ENCODE assay signal across 1 cellular context in the genomic region with DNA sequence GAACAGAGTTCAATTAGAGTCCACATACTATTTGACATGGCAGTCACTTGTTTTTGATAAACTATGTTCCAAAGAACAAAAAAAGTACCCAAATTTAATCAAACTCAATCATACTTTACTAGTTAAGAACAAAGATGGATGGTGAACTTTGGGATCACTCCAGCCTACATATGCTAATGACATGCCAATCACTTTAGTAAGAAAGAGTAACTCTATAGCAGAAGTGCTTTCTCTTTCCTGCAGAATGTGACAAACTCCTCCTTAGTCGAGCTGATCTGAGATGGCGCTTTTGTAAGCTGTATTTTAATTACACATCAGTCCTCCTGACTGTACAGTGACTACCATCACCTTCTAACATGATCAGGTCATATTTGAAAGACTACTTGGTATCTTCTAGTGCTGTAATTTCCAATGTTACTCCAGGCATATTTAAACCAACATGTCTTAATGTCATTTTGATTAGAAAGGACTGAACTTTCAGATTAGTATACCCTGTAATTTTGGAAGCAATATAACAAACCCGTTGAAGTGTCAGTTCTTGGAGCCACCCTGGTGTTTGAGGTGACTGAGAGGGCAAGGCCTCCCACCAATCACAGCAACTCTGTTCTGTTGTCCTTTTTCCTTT.
TF ChIP-seq lines count a peak whose summit lies in the region.

No MANE protein-coding gene starts in this region.

TF ChIP-seq in IMR-90, 13 proteins besides CTCF, POLR2A, EP300 and RAD21:
- TF ChIP-seq BHLHE40 (IDR thresholded peaks at IDR 0.05; ENCODE audit: low read depth, low read length) (no peak), RCOR1 (IDR thresholded peaks at IDR 0.05; ENCODE audit: insufficient replicate concordance, low read length) (no peak), RFX5 (IDR thresholded peaks at IDR 0.05; ENCODE audit: low read depth, low read length) (no peak), FOS (IDR thresholded peaks at IDR 0.05; ENCODE audit: low read depth, low read length) (no peak), NFE2L2 (IDR thresholded peaks at IDR 0.05; ENCODE audit: low read depth, low read length) (no peak), MAZ (IDR thresholded peaks at IDR 0.05; ENCODE audit: borderline replicate concordance, low read depth, low read length) (no peak), CEBPB (IDR thresholded peaks at IDR 0.05; ENCODE audit: low read depth, low read length) (no peak), MXI1 (IDR thresholded peaks at IDR 0.05; ENCODE audit: borderline replicate concordance, low read depth, low read length) (no peak), CHD1 (IDR thresholded peaks at IDR 0.05; ENCODE audit: low read depth, low read length) (no peak), MAFK (IDR thresholded peaks at IDR 0.05; ENCODE audit: low read depth, low read length) (no peak), ELK1 (IDR thresholded peaks at IDR 0.05; ENCODE audit: borderline replicate concordance, low read depth, low read length) (no peak), SMC3 (IDR thresholded peaks at IDR 0.05; ENCODE audit: low read depth, low read length) (no peak)
- TF ChIP-seq, protein P1, sequence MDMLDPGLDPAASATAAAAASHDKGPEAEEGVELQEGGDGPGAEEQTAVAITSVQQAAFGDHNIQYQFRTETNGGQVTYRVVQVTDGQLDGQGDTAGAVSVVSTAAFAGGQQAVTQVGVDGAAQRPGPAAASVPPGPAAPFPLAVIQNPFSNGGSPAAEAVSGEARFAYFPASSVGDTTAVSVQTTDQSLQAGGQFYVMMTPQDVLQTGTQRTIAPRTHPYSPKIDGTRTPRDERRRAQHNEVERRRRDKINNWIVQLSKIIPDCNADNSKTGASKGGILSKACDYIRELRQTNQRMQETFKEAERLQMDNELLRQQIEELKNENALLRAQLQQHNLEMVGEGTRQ (IDR thresholded peaks at IDR 0.05; ENCODE audit: low read depth, low read length) = no peak
